In the genomic region with DNA sequence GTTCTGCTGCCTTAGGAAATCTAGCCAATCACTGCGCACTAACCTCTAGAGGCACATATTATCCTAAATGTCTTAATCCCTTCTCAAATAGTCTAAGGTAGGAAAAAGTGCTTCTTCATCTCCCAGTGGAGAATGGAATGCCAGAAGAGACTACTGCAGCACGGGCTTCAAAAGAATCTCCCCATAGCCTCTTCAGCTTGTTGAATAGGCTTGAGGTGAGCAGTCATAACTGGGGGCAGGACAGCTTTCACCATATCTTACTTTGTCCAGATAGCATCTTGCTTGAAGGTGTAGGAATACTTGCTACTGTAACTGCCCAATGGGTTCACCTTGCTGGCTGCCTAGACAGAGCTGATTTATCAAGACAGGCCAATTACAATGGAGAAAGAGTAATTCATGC, we compare ENCODE assay signal across 22 cellular contexts.
"Had no signal": no experiment of that assay in that cellular context is flagged by ENCODE, and none has a peak within 500 bp of the region (broad histone marks: within the 10 kb centered on the region; RNA-seq: fewer than 3 reads in every experiment).

No MANE protein-coding gene starts in this region.

- DNase-seq: dermis blood vessel endothelial cell; dorsolateral prefrontal cortex; effector CD4-positive, alpha-beta T cell; effector memory CD4-positive, alpha-beta T cell; erythroblast; esophagus squamous epithelium; foreskin fibroblast; foreskin melanocyte; gastrocnemius medialis; glutamatergic neuron; head of caudate nucleus; heart right ventricle; hippocampal formation; left cardiac atrium; left lung; left ventricle myocardium superior; lower lobe of right lung; mesenchymal stem cell; midbrain; naive thymus-derived CD4-positive, alpha-beta T cell had no signal

- H3K4me1 ChIP-seq: esophagus squamous epithelium, gastrocnemius medialis, heart right ventricle, left lung, lower lobe of right lung had no signal

- H3K4me3 Mint-ChIP-seq: naive thymus-derived CD4-positive, alpha-beta T cell had no signal

- H3K9me3 ChIP-seq: esophagus squamous epithelium, gastrocnemius medialis, heart right ventricle, left lung, lower lobe of right lung had no signal

- ATAC-seq: esophagus mucosa; gastrocnemius medialis; heart right ventricle; left cardiac atrium; left lung; left ventricle myocardium superior; lower lobe of right lung; naive thymus-derived CD4-positive, alpha-beta T cell had no signal

- H3K4me3 ChIP-seq: coronary artery, dorsolateral prefrontal cortex, esophagus squamous epithelium, gastrocnemius medialis, heart right ventricle, left lung, lower lobe of right lung had no signal

- H3K36me3 Mint-ChIP-seq: naive thymus-derived CD4-positive, alpha-beta T cell had no signal

- H3K4me1 Mint-ChIP-seq: naive thymus-derived CD4-positive, alpha-beta T cell had no signal

- H3K27me3 Mint-ChIP-seq: naive thymus-derived CD4-positive, alpha-beta T cell had no signal

- H3K27ac Mint-ChIP-seq: naive thymus-derived CD4-positive, alpha-beta T cell had no signal

- H3K36me3 ChIP-seq: esophagus squamous epithelium, gastrocnemius medialis, heart right ventricle, left lung, lower lobe of right lung had no signal

- H3K27me3 ChIP-seq: dorsolateral prefrontal cortex, esophagus squamous epithelium, gastrocnemius medialis, heart right ventricle, left lung had no signal
